Comparison of ENCODE assay signal across 8 cellular contexts in genomic region chr6:131136021-131136847, GRCh38. TPM values are rescaled to one million over a fixed set of nuclear protein-coding genes. Genes with fewer than 3 reads are reported as not detected.
DNase-seq lines count a peak whose midpoint lies in the region; ATAC-seq and TF ChIP-seq lines count a peak whose summit lies in the region.

No MANE protein-coding gene starts in this region.

- intact Hi-C loops in activated CD8-positive, alpha-beta T cell treated with anti-CD3 and anti-CD28 coated beads for 36 hours (cut with micrococcal nuclease) = no loop called here

- H3K27me3 Mint-ChIP-seq in activated CD8-positive, alpha-beta T cell treated with anti-CD3 and anti-CD28 coated beads for 36 hours = no peaks in the 10 kb centered on the region
- H3K27me3 Mint-ChIP-seq in osteocyte (ENCODE audit: unreplicated experiment) = no peaks in the 10 kb centered on the region

- ATAC-seq in HG02852 (IDR thresholded peaks at IDR 0.05; ENCODE audit: unreplicated experiment) (peak; percentile 12), gastroesophageal sphincter (no peak), HG03565 (IDR thresholded peaks at IDR 0.05; ENCODE audit: unreplicated experiment) (no peak)
- no peak for ATAC-seq in activated CD8-positive, alpha-beta T cell treated with anti-CD3 and anti-CD28 coated beads for 36 hours

- 6 to 9% methylated on average over 17 to 18 of the region's 19 CpGs for WGBS in gastroesophageal sphincter (ENCODE audit: low coverage in 1 of 2), 2 donors

- H3K9me3 Mint-ChIP-seq in activated CD8-positive, alpha-beta T cell treated with anti-CD3 and anti-CD28 coated beads for 36 hours = no peaks in the 10 kb centered on the region
- H3K9me3 Mint-ChIP-seq in osteocyte (ENCODE audit: unreplicated experiment) = no peaks in the 10 kb centered on the region

- no peak for TF ChIP-seq EP300 in gastroesophageal sphincter (IDR thresholded peaks at IDR 0.05)

- no peak for TF ChIP-seq CTCF in activated CD8-positive, alpha-beta T cell treated with anti-CD3 and anti-CD28 coated beads for 36 hours (IDR thresholded peaks at IDR 0.05)
- TF ChIP-seq CTCF in gastroesophageal sphincter (IDR thresholded peaks at IDR 0.05) (no peak), osteocyte (IDR thresholded peaks at IDR 0.05) (no peak)

- H3K27ac Mint-ChIP-seq in activated CD8-positive, alpha-beta T cell treated with anti-CD3 and anti-CD28 coated beads for 36 hours = peak overlapping the region; percentile 95
- H3K27ac Mint-ChIP-seq in osteocyte (ENCODE audit: unreplicated experiment) = peak overlapping the region; percentile 93

- peaks cover 4 to 29% (median 6%) of the 10 kb centered on the region in 3 donors for H3K4me1 ChIP-seq in gastroesophageal sphincter

- no peaks in the 10 kb centered on the region for H3K27me3 ChIP-seq in gastroesophageal sphincter

- peaks cover 9% of the 10 kb centered on the region for H3K4me1 Mint-ChIP-seq in activated CD8-positive, alpha-beta T cell treated with anti-CD3 and anti-CD28 coated beads for 36 hours (ENCODE audit: low read depth)
- peaks cover 18% of the 10 kb centered on the region for H3K4me1 Mint-ChIP-seq in osteocyte (ENCODE audit: unreplicated experiment)

- no peaks in the 10 kb centered on the region for H3K9me3 ChIP-seq in gastroesophageal sphincter

- POLR2A ChIA-PET in activated CD8-positive, alpha-beta T cell treated with anti-CD3 and anti-CD28 coated beads for 36 hours (lab: Charles Lee) = no interaction called here

- no peak for TF ChIP-seq POLR2A in gastroesophageal sphincter (IDR thresholded peaks at IDR 0.05)

- peak overlapping the region; percentile 86 for H3K4me3 Mint-ChIP-seq in activated CD8-positive, alpha-beta T cell treated with anti-CD3 and anti-CD28 coated beads for 36 hours
- H3K4me3 Mint-ChIP-seq in osteocyte (ENCODE audit: unreplicated experiment) = peak overlapping the region; percentile 91

- DNase-seq in EH (ENCODE audit: low read depth) (peak; percentile 53), osteocyte (ENCODE audit: extremely low spot score, unreplicated experiment) (no peak), DMS79 treated with DMSO at 0.1 percent for 48 hours (lab: John Stamatoyannopoulos, UW) (no peak), SIG-M5 treated with dmso at 0.1 percent for 504 hours (lab: John Stamatoyannopoulos, UW; ENCODE audit: unreplicated experiment) (no peak)
- no peak for DNase-seq in activated CD8-positive, alpha-beta T cell treated with anti-CD3 and anti-CD28 coated beads for 36 hours

- H3K36me3 Mint-ChIP-seq in activated CD8-positive, alpha-beta T cell treated with anti-CD3 and anti-CD28 coated beads for 36 hours (ENCODE audit: low read depth) = no peaks in the 10 kb centered on the region
- H3K36me3 Mint-ChIP-seq in osteocyte (ENCODE audit: unreplicated experiment) = no peaks in the 10 kb centered on the region

- CTCF ChIA-PET in activated CD8-positive, alpha-beta T cell treated with anti-CD3 and anti-CD28 coated beads for 36 hours (lab: Charles Lee) = no interaction called here

- peak overlapping the region; percentile 85 to 88 for H3K4me3 ChIP-seq in gastroesophageal sphincter

- H3K27ac ChIP-seq in gastroesophageal sphincter = peak overlapping the region; percentile 85 to 95 (median 92)

- no peaks in the 10 kb centered on the region for H3K36me3 ChIP-seq in gastroesophageal sphincter

RNA-seq across cellular contexts. Expression of gene AKAP7, which starts 1.0 kb away (rescaled TPM):
- total RNA-seq in activated CD8-positive, alpha-beta T cell treated with anti-CD3 and anti-CD28 coated beads for 36 hours = 1 to 10 TPM; 6.2 to 6.5 TPM
- total RNA-seq in gastroesophageal sphincter = 10 to 100 TPM in 1 of 4 donors, 1 to 10 TPM in 3; 5.9 to 15.1 (median 7.2) TPM
- total RNA-seq in osteocyte = 4.4 and 4.5 TPM in 2 replicates
